ENCODE assay signal across 5 cellular contexts in the genomic region with DNA sequence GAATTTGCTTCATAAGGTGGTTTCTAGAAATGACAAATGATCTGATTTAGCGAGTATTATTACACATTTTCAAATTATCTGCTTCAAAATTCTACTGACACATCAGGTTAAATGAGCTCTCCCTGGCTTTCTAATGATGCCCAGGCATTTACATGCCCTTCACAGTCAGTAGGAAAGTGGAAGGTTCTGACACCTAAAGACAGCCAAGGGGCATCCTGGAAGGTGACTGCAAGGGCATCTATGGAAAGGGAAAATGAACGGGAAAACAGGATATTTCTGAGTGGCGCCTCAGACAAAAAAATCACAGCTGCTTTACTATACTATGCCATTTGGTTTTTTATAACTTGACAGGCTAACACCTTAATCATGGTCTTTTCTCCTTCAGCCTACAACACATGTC.
"Had no signal": no experiment of that assay in that cellular context is flagged by ENCODE, and none has a peak within 500 bp of the region (broad histone marks: within the 10 kb centered on the region; RNA-seq: fewer than 3 reads in every experiment).

No MANE protein-coding gene starts in this region.

- ATAC-seq: GM23338, K562 had no signal

- H3K27ac Mint-ChIP-seq: GM23338, H9 had no signal

- H3K4me3 Mint-ChIP-seq: GM23338, H9 had no signal

- H3K4me3 ChIP-seq: GM23338, K562 had no signal

- H3K4me1 Mint-ChIP-seq: GM23338 had no signal

- H2AFZ ChIP-seq: GM23338 had no signal

- DNase-seq: H9, HCEC 1CT, IMR-90 had no signal

- H3K4me2 ChIP-seq: GM23338 had no signal
